ENCODE assay signal across 18 cellular contexts in the genomic region with DNA sequence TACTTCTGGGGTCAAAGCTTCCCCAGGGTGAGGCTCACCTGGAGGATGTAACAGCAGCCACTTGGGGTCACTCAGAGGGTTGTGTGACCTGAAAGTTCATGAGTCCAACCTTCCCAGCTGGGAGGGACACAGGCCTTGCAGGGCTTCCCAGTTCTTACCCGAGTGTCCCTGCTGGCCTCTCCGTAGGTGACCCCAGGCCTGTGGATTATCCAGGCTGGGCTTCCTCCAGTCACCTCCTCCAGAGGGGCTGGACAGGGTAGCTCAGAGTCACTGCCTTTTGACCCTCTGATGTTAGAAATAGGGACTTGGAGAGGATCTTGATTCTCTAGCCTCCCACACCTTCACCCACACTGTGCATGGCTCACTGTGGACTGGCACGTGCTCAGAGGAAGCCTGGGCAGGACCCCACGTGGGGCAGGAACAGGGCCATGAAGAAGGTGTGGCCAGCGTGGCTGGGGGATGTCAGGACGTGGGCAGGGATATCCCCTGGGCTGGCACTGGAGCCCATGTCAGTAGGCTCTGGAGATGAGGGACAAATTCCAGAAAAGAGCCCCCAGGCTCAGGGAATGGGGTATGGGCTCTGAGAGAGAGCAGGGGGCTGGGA.
A peak's percentile ranks its signal among the peaks of the same experiment; 100 is the strongest.
DNase-seq lines count a peak whose midpoint lies in the region; ATAC-seq, FAIRE-seq and TF ChIP-seq lines count a peak whose summit lies in the region.
"Had no signal": no experiment of that assay in that cellular context is flagged by ENCODE, and none has a peak within 500 bp of the region (broad histone marks: within the 10 kb centered on the region; RNA-seq: fewer than 3 reads in every experiment).

No MANE protein-coding gene starts in this region.

- no peak overlapping the region for H2BK120ac ChIP-seq in H9 (ENCODE audit: low read depth, low read length, poor library complexity, severe bottlenecking)
- H2BK120ac ChIP-seq in IMR-90 (ENCODE audit: low read depth, low read length) = no peak overlapping the region
- H2BK120ac ChIP-seq in H1 (replicated peaks; ENCODE audit: low read depth, low read length) = no peak overlapping the region

- H3K23ac ChIP-seq in H9 (ENCODE audit: insufficient read length, low read depth, low read length) (no peak overlapping the region), IMR-90 (ENCODE audit: low read depth, low read length) (no peak overlapping the region), H1 (ENCODE audit: insufficient read length) (no peak overlapping the region)

- no peak overlapping the region; the same call in 1 of the 2 replicates for H3K14ac ChIP-seq in H9 (ENCODE audit: insufficient read depth, low read length)
- H3K14ac ChIP-seq in IMR-90 (replicated peaks; ENCODE audit: low read depth, low read length) = no peak overlapping the region
- no peak overlapping the region for H3K14ac ChIP-seq in H1 (ENCODE audit: insufficient read length)

- in situ Hi-C loops in IMR-90 (cut with MboI; ENCODE audit: low sequenced_read_pairs) = no loop called here

- H3K23me2 ChIP-seq in H9 (ENCODE audit: insufficient read length, low read depth, low read length, poor library complexity, severe bottlenecking) (no peaks in the 10 kb centered on the region), H1 (ENCODE audit: low read depth, low read length) (peaks cover 5% of the 10 kb centered on the region; the same call in 1 of the 2 replicates)

- no peak for FAIRE-seq in H1 (lab: Jason Lieb, UNC)
- FAIRE-seq: A549, GM12878, GM18507 had no signal

- no peak overlapping the region for H3K18ac ChIP-seq in H9 (ENCODE audit: insufficient read length, low read depth, low read length)
- H3K18ac ChIP-seq in IMR-90 (ENCODE audit: low read depth, low read length) = no peak overlapping the region
- H3K18ac ChIP-seq in H1 (ENCODE audit: extremely low read depth, low read length) = no peak overlapping the region

- POLR2A ChIA-PET in IMR-90 (lab: Charles Lee; ENCODE audit: unreplicated experiment) = no interaction called here
- POLR2A ChIA-PET in H1 (lab: Charles Lee; ENCODE audit: partially characterized antibody) = no interaction called here

- peaks cover 47% of the 10 kb centered on the region for H3K27me3 Mint-ChIP-seq in H9 (ENCODE audit: low read depth)
- H3K27me3 Mint-ChIP-seq in activated T-helper 17 cell treated with anti-CD3 and anti-CD28 coated beads, Interleukin-2, amount 50 U/mL, for 72 hours = peaks cover 24% of the 10 kb centered on the region

- H3K79me2 ChIP-seq in H9 (ENCODE audit: insufficient read depth, low read length) = no peaks in the 10 kb centered on the region
- no peaks in the 10 kb centered on the region for H3K79me2 ChIP-seq in H1 (ENCODE audit: control insufficient read depth in 1 of 2, insufficient read depth in 2 of 2, low read length in 2 of 2)

- WGBS in H9 (ENCODE audit: extremely low coverage, insufficient read length, low lambda C conversion rate) = no CpG with 5 or more reads among the region's 6 CpGs
- 56% methylated on average over 3 of the region's 6 CpGs; no CpG with 5 or more reads in 1 of the 2 experiments for WGBS in IMR-90 (ENCODE audit: extremely low coverage in 2 of 2, insufficient read length in 1 of 2), 2 experiments
- 77% methylated on average over 6 of the region's 6 CpGs; no CpG with 5 or more reads in 1 of the 2 experiments for WGBS in H1 (ENCODE audit: extremely low coverage in 1 of 2, insufficient coverage in 1 of 2, insufficient read length in 1 of 2, insufficient replicate concordance in 2 of 2, low coverage in 1 of 2, low lambda C conversion rate in 2 of 2, missing lambda C conversion rate in 1 of 2), 2 experiments

- no peaks in the 10 kb centered on the region for H3K9me3 Mint-ChIP-seq in H9
- no peaks in the 10 kb centered on the region for H3K9me3 Mint-ChIP-seq in activated T-helper 17 cell treated with anti-CD3 and anti-CD28 coated beads, Interleukin-2, amount 50 U/mL, for 72 hours
- H3K9me3 Mint-ChIP-seq: HFFc6 had no signal

- H3K4me1 Mint-ChIP-seq in H9 = 0 out of 4 replicates have a peak, but pooled peaks cover 0 to 4% of the 10 kb centered on the region in 2 experiments
- H3K4me1 Mint-ChIP-seq in activated T-helper 17 cell treated with anti-CD3 and anti-CD28 coated beads, Interleukin-2, amount 50 U/mL, for 72 hours = no peaks in the 10 kb centered on the region
- H3K4me1 Mint-ChIP-seq: CD4-positive, alpha-beta memory T cell had no signal

- H3K27me3 ChIP-seq in H9 (ENCODE audit: insufficient read depth, low read length) = no peaks in the 10 kb centered on the region; the same call in 1 of the 2 replicates
- H3K27me3 ChIP-seq in IMR-90 (ENCODE audit: control insufficient read depth, insufficient read depth, low read length) = peaks cover 29% of the 10 kb centered on the region
- H3K27me3 ChIP-seq in H1 (replicated peaks in 1 of 4; ENCODE audit: control insufficient read depth in 3 of 4, extremely low read depth in 1 of 4, insufficient read depth in 3 of 4, low read length in 3 of 4) = peaks cover 0 to 1% (median 0%) of the 10 kb centered on the region in 4 experiments; a peak in 2 of 7 replicates
- H3K27me3 ChIP-seq: BE2C had no signal

- DNase-seq in H9 = peak; percentile 8
- DNase-seq in IMR-90 = no peak
- DNase-seq in H1 (ENCODE audit: low read depth in 1 of 2, low spot score in 2 of 2) = no peak
- DNase-seq in posterior vena cava (ENCODE audit: low spot score) = peak; percentile 40
- DNase-seq in left lobe of liver (ENCODE audit: low spot score) = no peak
- DNase-seq in stimulated activated CD4-positive, alpha-beta T cell treated with anti-CD3 and anti-CD28 coated beads, Interleukin-15, amount 100 ng/mL, for 24 hours = no peak
- no peak for DNase-seq in NCI-H526 (lab: John Stamatoyannopoulos, UW)
- DNase-seq: BE2C; CD4-positive, alpha-beta memory T cell; GM23248; HFFc6 had no signal

- ATAC-seq in IMR-90 (ENCODE audit: low read depth) = no peak
- no peak for ATAC-seq in left lobe of liver
- ATAC-seq in activated T-helper 17 cell treated with anti-CD3 and anti-CD28 coated beads, Interleukin-2, amount 50 U/mL, for 72 hours (replicated peaks) = no peak
- ATAC-seq: A549, GM12878 had no signal

- no peaks in the 10 kb centered on the region for H3K9me1 ChIP-seq in IMR-90 (ENCODE audit: insufficient read depth, low read length)

- no peaks in the 10 kb centered on the region for H3K36me3 Mint-ChIP-seq in H9 (ENCODE audit: insufficient read depth in 1 of 3, low read depth in 3 of 3)
- H3K36me3 Mint-ChIP-seq in activated T-helper 17 cell treated with anti-CD3 and anti-CD28 coated beads, Interleukin-2, amount 50 U/mL, for 72 hours (ENCODE audit: low read depth) = no peaks in the 10 kb centered on the region
- H3K36me3 Mint-ChIP-seq: CD4-positive, alpha-beta memory T cell had no signal

- H3K4me2 ChIP-seq in H9 (ENCODE audit: insufficient read depth, insufficient read length, low read length) (no peak overlapping the region), IMR-90 (ENCODE audit: low read depth, low read length) (no peak overlapping the region), H1 (ENCODE audit: insufficient read depth in 1 of 2, low read depth in 2 of 2, low read length in 2 of 2) (no peak overlapping the region)
- H3K4me2 ChIP-seq: A549 had no signal

- no peak overlapping the region for H4K91ac ChIP-seq in H9 (ENCODE audit: insufficient read length, low read depth, low read length)
- no peak overlapping the region for H4K91ac ChIP-seq in IMR-90 (ENCODE audit: insufficient read depth, low read depth, low read length)
- no peak overlapping the region for H4K91ac ChIP-seq in H1 (replicated peaks; ENCODE audit: insufficient read length, low read length)

- no peak overlapping the region for H2BK12ac ChIP-seq in H9 (ENCODE audit: insufficient read length, low read depth, low read length)
- H2BK12ac ChIP-seq in H1 (ENCODE audit: low read depth, low read length) = no peak overlapping the region

- TF ChIP-seq CTCF in H9 (conservative IDR thresholded peaks at IDR 0.05) = no peak
- no peak for TF ChIP-seq CTCF in IMR-90 (conservative IDR thresholded peaks at IDR 0.05; ENCODE audit: low read depth, low read length)
- TF ChIP-seq CTCF in H1 (IDR thresholded peaks at IDR 0.05; ENCODE audit: control extremely low read depth in 1 of 3, insufficient read depth in 1 of 3, low read depth in 1 of 3, low read length in 3 of 3) = no peak

- intact Hi-C loops in IMR-90 (cut with micrococcal nuclease) (no loop called here), posterior vena cava (cut with DNase I) (no loop called here)

- TF ChIP-seq POLR2A in IMR-90 (IDR thresholded peaks at IDR 0.05; ENCODE audit: low read depth, low read length) (no peak), H1 (IDR thresholded peaks at IDR 0.05; ENCODE audit: control extremely low read depth in 1 of 2, low read depth in 2 of 2, low read length in 2 of 2) (no peak)

- H2AFZ ChIP-seq in H9 (ENCODE audit: low read length) = no peak overlapping the region
- peak overlapping the region; percentile 15 for H2AFZ ChIP-seq in IMR-90 (replicated peaks; ENCODE audit: low read length, poor library complexity)
- no peak overlapping the region for H2AFZ ChIP-seq in H1 (ENCODE audit: low read length)
- H2AFZ ChIP-seq: GM23248 had no signal

- H3K9me3 ChIP-seq in H9 (ENCODE audit: control insufficient read depth, low read depth, low read length) (no peaks in the 10 kb centered on the region), IMR-90 (ENCODE audit: control insufficient read depth, insufficient read depth, low read length) (peaks cover 2% of the 10 kb centered on the region; the same call in 1 of the 2 replicates), H1 (ENCODE audit: insufficient read depth in 2 of 2, low read depth in 1 of 2, low read length in 1 of 2) (no peaks in the 10 kb centered on the region)
- H3K9me3 ChIP-seq: A549, BE2C, HAP-1 had no signal

- H3K36me3 ChIP-seq in IMR-90 (ENCODE audit: control insufficient read depth, insufficient read depth, low read length) (no peaks in the 10 kb centered on the region), H1 (ENCODE audit: control insufficient read depth in 2 of 4, insufficient read depth in 4 of 4, low read length in 3 of 4) (no peaks in the 10 kb centered on the region)
- H3K36me3 ChIP-seq: BE2C, HAP-1 had no signal

- no peak overlapping the region for H4K8ac ChIP-seq in H9 (replicated peaks; ENCODE audit: insufficient read length, low read depth, low read length)
- H4K8ac ChIP-seq in IMR-90 (ENCODE audit: low read depth in 2 of 2, low read length in 2 of 2) = no peak overlapping the region
- H4K8ac ChIP-seq in H1 (ENCODE audit: extremely low read depth, insufficient read depth, low read length) = no peak overlapping the region

- H3K9ac ChIP-seq in H9 (ENCODE audit: extremely low read depth, insufficient read length, low read length) = no peak overlapping the region
- H3K9ac ChIP-seq in IMR-90 (ENCODE audit: low read depth, low read length) = no peak overlapping the region
- no peak overlapping the region for H3K9ac ChIP-seq in H1 (replicated peaks in 1 of 4; ENCODE audit: extremely low read depth in 1 of 4, low read depth in 3 of 4, low read length in 3 of 4)
- H3K9ac ChIP-seq: GM23248 had no signal

- CTCF ChIA-PET in IMR-90 (lab: Yijun Ruan, JAX) = no interaction called here
- CTCF ChIA-PET in H1 (lab: Charles Lee; ENCODE audit: partially characterized antibody) = interaction anchor here (1.1 to 1.8 kb wide), 2 partner anchors 97 to 233 kb away, joined by 3 read pairs; no protein-coding TSS in a partner anchor

- H3T11ph ChIP-seq in H9 (ENCODE audit: low read length) = no peak overlapping the region

- H3K27ac Mint-ChIP-seq in H9 = no peak overlapping the region; a peak in 1 of 7 replicates
- no peak overlapping the region for H3K27ac Mint-ChIP-seq in activated T-helper 17 cell treated with anti-CD3 and anti-CD28 coated beads, Interleukin-2, amount 50 U/mL, for 72 hours
- H3K27ac Mint-ChIP-seq: CD4-positive, alpha-beta memory T cell; HFFc6 had no signal

- H3K4ac ChIP-seq in H9 (ENCODE audit: low read depth, low read length) (no peak overlapping the region), IMR-90 (ENCODE audit: low read depth, low read length) (no peak overlapping the region), H1 (replicated peaks; ENCODE audit: insufficient read length, low read depth, low read length) (no peak overlapping the region)

- H3K4me1 ChIP-seq in H9 (ENCODE audit: insufficient read depth, low read length) = no peaks in the 10 kb centered on the region
- peaks cover 4% of the 10 kb centered on the region; the same call in 1 of the 2 replicates for H3K4me1 ChIP-seq in IMR-90 (ENCODE audit: control insufficient read depth, insufficient read depth, low read length)
- no peaks in the 10 kb centered on the region; a peak in 1 of 7 replicates for H3K4me1 ChIP-seq in H1 (replicated peaks in 1 of 4; ENCODE audit: control insufficient read depth in 3 of 4, insufficient read depth in 4 of 4, low read length in 3 of 4)
- H3K4me1 ChIP-seq: A549, BE2C, HAP-1 had no signal

- TF ChIP-seq EP300 in H1 (IDR thresholded peaks at IDR 0.05; ENCODE audit: borderline replicate concordance in 1 of 2, low read depth in 2 of 2, low read length in 2 of 2) = no peak

- H3K56ac ChIP-seq in H9 (ENCODE audit: insufficient read length, low read depth, low read length) (no peak overlapping the region), IMR-90 (ENCODE audit: extremely low read depth, insufficient read depth, low read length) (no peak overlapping the region), H1 (replicated peaks; ENCODE audit: insufficient read length, low read depth, low read length) (no peak overlapping the region)

- no peak overlapping the region for H3K27ac ChIP-seq in H9 (ENCODE audit: insufficient read length, low read depth, low read length)
- no peak overlapping the region for H3K27ac ChIP-seq in IMR-90 (ENCODE audit: insufficient read depth, low read length)
- H3K27ac ChIP-seq in H1 (ENCODE audit: low read depth, low read length) = no peak overlapping the region
- H3K27ac ChIP-seq: A549, C4-2B, GM23248, HL-60 had no signal

- no peak overlapping the region for H2AK9ac ChIP-seq in IMR-90 (replicated peaks; ENCODE audit: low read depth, low read length, poor library complexity)

- H2AK5ac ChIP-seq in H9 (ENCODE audit: insufficient read length, low read length) (no peak overlapping the region), IMR-90 (ENCODE audit: low read depth, low read length) (no peak overlapping the region), H1 (ENCODE audit: low read depth, low read length) (no peak overlapping the region)

- H2BK20ac ChIP-seq in H9 (ENCODE audit: low read depth, low read length, poor library complexity, severe bottlenecking) = no peak overlapping the region
- H2BK20ac ChIP-seq in IMR-90 (ENCODE audit: low read depth, low read length) = no peak overlapping the region
- H2BK20ac ChIP-seq in H1 (ENCODE audit: low read length) = no peak overlapping the region

- H3K79me1 ChIP-seq in H9 (ENCODE audit: insufficient read depth, low read depth, low read length, poor library complexity, severe bottlenecking) = no peaks in the 10 kb centered on the region
- no peaks in the 10 kb centered on the region for H3K79me1 ChIP-seq in IMR-90 (ENCODE audit: low read depth in 1 of 2, low read length in 2 of 2)
- no peaks in the 10 kb centered on the region for H3K79me1 ChIP-seq in H1 (ENCODE audit: low read depth, low read length)

- H3K4me3 Mint-ChIP-seq in H9 = no peak overlapping the region
- H3K4me3 Mint-ChIP-seq in activated T-helper 17 cell treated with anti-CD3 and anti-CD28 coated beads, Interleukin-2, amount 50 U/mL, for 72 hours = no peak overlapping the region
- H3K4me3 Mint-ChIP-seq: CD4-positive, alpha-beta memory T cell; HFFc6 had no signal

- H3K4me3 ChIP-seq in IMR-90 (ENCODE audit: insufficient read depth, low read depth, low read length) (no peak overlapping the region), H1 (ENCODE audit: extremely low read depth in 1 of 4, insufficient read depth in 2 of 4, low read depth in 3 of 4, low read length in 4 of 4) (no peak overlapping the region)
- H3K4me3 ChIP-seq: A549, GM12878, GM23248, HAP-1 had no signal

- H2BK15ac ChIP-seq in H9 (ENCODE audit: low read depth, low read length) = no peak overlapping the region
- H2BK15ac ChIP-seq in IMR-90 (ENCODE audit: low read depth, low read length) = no peak overlapping the region
- no peak overlapping the region for H2BK15ac ChIP-seq in H1 (ENCODE audit: low read length)

- no peak overlapping the region for H4K5ac ChIP-seq in H9 (ENCODE audit: insufficient read length, low read depth, low read length)
- H4K5ac ChIP-seq in IMR-90 (ENCODE audit: low read depth, low read length) = no peak overlapping the region
- H4K5ac ChIP-seq in H1 (ENCODE audit: insufficient read length, low read depth, low read length) = no peak overlapping the region

- no TSS peak for BruUV-seq in IMR-90 (replicated peaks; lab: Mats Ljungman, UMichigan)

- no peak for TF ChIP-seq RAD21 in IMR-90 (IDR thresholded peaks at IDR 0.05; ENCODE audit: low read length)
- no peak for TF ChIP-seq RAD21 in H1 (IDR thresholded peaks at IDR 0.05 in 1 of 2, conservative IDR thresholded peaks at IDR 0.05 in 1 of 2; ENCODE audit: low read depth in 2 of 2, low read length in 2 of 2)

- H4K20me1 ChIP-seq in H9 (ENCODE audit: control insufficient read depth, insufficient read depth, insufficient read length) = no peaks in the 10 kb centered on the region
- no peaks in the 10 kb centered on the region for H4K20me1 ChIP-seq in IMR-90 (ENCODE audit: insufficient read depth, low read length)
- no peaks in the 10 kb centered on the region for H4K20me1 ChIP-seq in H1 (replicated peaks in 1 of 2; ENCODE audit: control insufficient read depth in 1 of 2, insufficient read depth in 2 of 2, low read length in 2 of 2)

- dilution Hi-C loops in IMR-90 (cut with HindIII; ENCODE audit: low sequenced_read_pairs, unreplicated experiment) = no loop called here

- H2BK5ac ChIP-seq in H9 (ENCODE audit: insufficient read length, low read length) = no peak overlapping the region
- H2BK5ac ChIP-seq in IMR-90 (ENCODE audit: low read depth, low read length, poor library complexity, severe bottlenecking) = no peak overlapping the region
- H2BK5ac ChIP-seq in H1 (ENCODE audit: low read depth, low read length) = peak overlapping the region; percentile 49; the same call in 1 of the 2 replicates

Comparison
In these comparisons a context has a peak if more than half of its experiments do, and no peak if none do; other contexts are left out.
1. DNase-seq: peak in H9 (single experiment) and posterior vena cava (single experiment); none in IMR-90 (single experiment), H1 (0 of 2), left lobe of liver (single experiment), stimulated activated CD4-positive, alpha-beta T cell treated with anti-CD3 and anti-CD28 coated beads, Interleukin-15, amount 100 ng/mL, for 24 hours (single experiment) and NCI-H526 (0 of 2).